In genomic region chr19:46787040-46787330, GRCh38 we compare ENCODE assay signal across 8 cellular contexts. TPM values are rescaled to one million over a fixed set of nuclear protein-coding genes. Genes with fewer than 3 reads are reported as not detected.
DNase-seq lines count a peak whose midpoint lies in the region; ATAC-seq and TF ChIP-seq lines count a peak whose summit lies in the region.

No MANE protein-coding gene starts in this region.

- H3K36me3 Mint-ChIP-seq in HFFc6 (ENCODE audit: low read depth): peaks cover 42% of the 10 kb centered on the region
- H3K36me3 Mint-ChIP-seq in activated CD8-positive, alpha-beta T cell treated with anti-CD3 and anti-CD28 coated beads for 36 hours (ENCODE audit: low read depth): peaks cover 56% of the 10 kb centered on the region
- peaks cover 68% of the 10 kb centered on the region for H3K36me3 Mint-ChIP-seq in stimulated activated effector memory CD8-positive, alpha-beta T cell treated with anti-CD3 and anti-CD28 coated beads, Interleukin-12 subunit alpha, Interleukin-12 subunit beta, amount 100 ng/mL, for 72 hours

- peaks cover 21% of the 10 kb centered on the region for H3K36me3 ChIP-seq in iPS-15b (ENCODE audit: control insufficient read depth, insufficient read depth, low read length)

- H3K4me3 Mint-ChIP-seq in HFFc6: peak overlapping the region; percentile 97
- H3K4me3 Mint-ChIP-seq in activated CD8-positive, alpha-beta T cell treated with anti-CD3 and anti-CD28 coated beads for 36 hours: peak overlapping the region; percentile 98
- H3K4me3 Mint-ChIP-seq in stimulated activated effector memory CD8-positive, alpha-beta T cell treated with anti-CD3 and anti-CD28 coated beads, Interleukin-12 subunit alpha, Interleukin-12 subunit beta, amount 100 ng/mL, for 72 hours: peak overlapping the region; percentile 99

- peak overlapping the region; percentile 99 for H3K4me3 ChIP-seq in iPS-15b (ENCODE audit: low read depth, low read length)

- no peaks in the 10 kb centered on the region for H3K9me3 Mint-ChIP-seq in HFFc6
- peaks cover 2% of the 10 kb centered on the region for H3K9me3 Mint-ChIP-seq in activated CD8-positive, alpha-beta T cell treated with anti-CD3 and anti-CD28 coated beads for 36 hours
- H3K9me3 Mint-ChIP-seq in stimulated activated effector memory CD8-positive, alpha-beta T cell treated with anti-CD3 and anti-CD28 coated beads, Interleukin-12 subunit alpha, Interleukin-12 subunit beta, amount 100 ng/mL, for 72 hours: no peaks in the 10 kb centered on the region

- H3K9me3 ChIP-seq in iPS-15b (ENCODE audit: control insufficient read depth, insufficient read depth, low read length): no peaks in the 10 kb centered on the region

- POLR2A ChIA-PET in activated CD8-positive, alpha-beta T cell treated with anti-CD3 and anti-CD28 coated beads for 36 hours (lab: Charles Lee): interaction anchor here (0.9 to 5.6 kb wide), 8 partner anchors 15 to 185 kb away, joined by 3 to 47 read pairs (median 7); partner anchors contain the start of genes AP2S1 and CALM3

- DNase-seq in HFFc6 (no peak), DMS153 treated with DMSO at 0.1 percent for 48 hours (lab: John Stamatoyannopoulos, UW; ENCODE audit: unreplicated experiment) (no peak), cerebellar cortex (ENCODE audit: low spot score) (no peak), occipital lobe (lab: John Stamatoyannopoulos, UW) (no peak), germinal center (ENCODE audit: low spot score) (no peak)
- DNase-seq in activated CD8-positive, alpha-beta T cell treated with anti-CD3 and anti-CD28 coated beads for 36 hours: no peak
- peak in 1 of 2 donors; percentile 72 for DNase-seq in stimulated activated effector memory CD8-positive, alpha-beta T cell treated with anti-CD3 and anti-CD28 coated beads, Interleukin-12 subunit alpha, Interleukin-12 subunit beta, amount 100 ng/mL, for 72 hours (ENCODE audit: low spot score in 2 of 2)

- CTCF ChIA-PET in activated CD8-positive, alpha-beta T cell treated with anti-CD3 and anti-CD28 coated beads for 36 hours (lab: Charles Lee): interaction anchor here (1.1 to 3.4 kb wide), 2 partner anchors 54 to 498 kb away, joined by 3 to 20 read pairs; no protein-coding TSS in a partner anchor

- H3K4me1 Mint-ChIP-seq in HFFc6 (ENCODE audit: low read depth): peaks cover 54% of the 10 kb centered on the region
- peaks cover 35% of the 10 kb centered on the region for H3K4me1 Mint-ChIP-seq in activated CD8-positive, alpha-beta T cell treated with anti-CD3 and anti-CD28 coated beads for 36 hours (ENCODE audit: low read depth)
- H3K4me1 Mint-ChIP-seq in stimulated activated effector memory CD8-positive, alpha-beta T cell treated with anti-CD3 and anti-CD28 coated beads, Interleukin-12 subunit alpha, Interleukin-12 subunit beta, amount 100 ng/mL, for 72 hours: peaks cover 61% of the 10 kb centered on the region

- peak overlapping the region; percentile 94 for H3K9ac ChIP-seq in iPS-15b (ENCODE audit: low read depth, low read length)

- intact Hi-C loops in activated CD8-positive, alpha-beta T cell treated with anti-CD3 and anti-CD28 coated beads for 36 hours (cut with micrococcal nuclease): loop anchor here (10.0 kb wide), 1 partner anchor 58 kb away; no protein-coding TSS in a partner anchor

- TF ChIP-seq CTCF in HFFc6 (IDR thresholded peaks at IDR 0.05): no peak
- TF ChIP-seq CTCF in activated CD8-positive, alpha-beta T cell treated with anti-CD3 and anti-CD28 coated beads for 36 hours (IDR thresholded peaks at IDR 0.05): no peak

- H3K27ac Mint-ChIP-seq in HFFc6: peak overlapping the region; percentile 97
- H3K27ac Mint-ChIP-seq in activated CD8-positive, alpha-beta T cell treated with anti-CD3 and anti-CD28 coated beads for 36 hours: peak overlapping the region; percentile 98
- peak overlapping the region; percentile 100 for H3K27ac Mint-ChIP-seq in stimulated activated effector memory CD8-positive, alpha-beta T cell treated with anti-CD3 and anti-CD28 coated beads, Interleukin-12 subunit alpha, Interleukin-12 subunit beta, amount 100 ng/mL, for 72 hours

- peaks cover 16% of the 10 kb centered on the region for H3K4me1 ChIP-seq in iPS-15b (ENCODE audit: control insufficient read depth, insufficient read depth, low read length)

- H3K27me3 Mint-ChIP-seq in HFFc6 (ENCODE audit: insufficient read depth): peaks cover 4% of the 10 kb centered on the region; the same call in 1 of the 2 replicates
- no peaks in the 10 kb centered on the region for H3K27me3 Mint-ChIP-seq in activated CD8-positive, alpha-beta T cell treated with anti-CD3 and anti-CD28 coated beads for 36 hours

- peaks cover 3% of the 10 kb centered on the region for H3K27me3 ChIP-seq in iPS-15b (ENCODE audit: control insufficient read depth, insufficient read depth, low read length)

- no peak for ATAC-seq in activated CD8-positive, alpha-beta T cell treated with anti-CD3 and anti-CD28 coated beads for 36 hours
- ATAC-seq in stimulated activated effector memory CD8-positive, alpha-beta T cell treated with anti-CD3 and anti-CD28 coated beads, Interleukin-12 subunit alpha, Interleukin-12 subunit beta, amount 100 ng/mL, for 72 hours: no peak

RNA-seq across cellular contexts. Expression of gene SLC1A5, which starts 1.4 kb away (rescaled TPM):
- 100 to 1,000 TPM; 263 to 310 (median 281) TPM for total RNA-seq in HFFc6 (2021; fragmentation: NEBNext Ultra II Directional; extraction: Animal tissue kit (Norgen Biotek cat#: 25700))
- 100 to 1,000 TPM; 235 TPM for total RNA-seq in activated CD8-positive, alpha-beta T cell treated with anti-CD3 and anti-CD28 coated beads for 36 hours
- 3.3 TPM for total RNA-seq in occipital lobe

RNA-seq across cellular contexts. Expression of gene STRN4, which starts 40.7 kb away (rescaled TPM):
- 10 to 100 TPM; 53.6 to 60.8 (median 58.3) TPM for total RNA-seq in HFFc6 (2021; fragmentation: NEBNext Ultra II Directional; extraction: Animal tissue kit (Norgen Biotek cat#: 25700))
- total RNA-seq in activated CD8-positive, alpha-beta T cell treated with anti-CD3 and anti-CD28 coated beads for 36 hours: 10 to 100 TPM; 52.5 to 63.5 TPM
- 85.2 TPM for total RNA-seq in occipital lobe

RNA-seq across cellular contexts. Expression of gene FKRP, which starts 41.1 kb away (rescaled TPM):
- 10 to 100 TPM; 31.4 to 36.8 (median 33.2) TPM for total RNA-seq in HFFc6 (2021; fragmentation: NEBNext Ultra II Directional; extraction: Animal tissue kit (Norgen Biotek cat#: 25700))
- 10 to 100 TPM in 1 of 2 experiments, 1 to 10 TPM in 1; 7.7 to 10.1 TPM for total RNA-seq in activated CD8-positive, alpha-beta T cell treated with anti-CD3 and anti-CD28 coated beads for 36 hours
- total RNA-seq in occipital lobe: 11.7 TPM

Comparison
In these comparisons a context has a peak if more than half of its experiments do, and no peak if none do; other contexts are left out.
1. RNA of gene SLC1A5, which starts 1.4 kb away (total RNA-seq): 263 to 310 TPM in HFFc6 and 235 TPM in activated CD8-positive, alpha-beta T cell treated with anti-CD3 and anti-CD28 coated beads for 36 hours; 3.3 TPM in occipital lobe (single experiment); every median in the first group is over 10 times any median in the second.
2. Peak in every context shown above with its lines, with median percentiles within 50 percentile points of each other: H3K27ac Mint-ChIP-seq and H3K4me3 Mint-ChIP-seq.